In genomic region chr11:4891996-4892640, GRCh38 we compare ENCODE assay signal across 12 cellular contexts. TPM values are rescaled to one million over a fixed set of nuclear protein-coding genes. Genes with fewer than 3 reads are reported as not detected.
DNase-seq lines count a peak whose midpoint lies in the region; ATAC-seq, FAIRE-seq and TF ChIP-seq lines count a peak whose summit lies in the region.
"Had no signal": no experiment of that assay in that cellular context is flagged by ENCODE, and none has a peak within 500 bp of the region (broad histone marks: within the 10 kb centered on the region; RNA-seq: fewer than 3 reads in every experiment).

No MANE protein-coding gene starts in this region.

- no peak for FAIRE-seq in GM12878 (lab: Jason Lieb, UNC)

- TF ChIP-seq POLR2A in GM12878 (IDR thresholded peaks at IDR 0.05; ENCODE audit: low read depth, low read length) (no peak), adrenal gland (IDR thresholded peaks at IDR 0.05) (no peak)

- no peaks in the 10 kb centered on the region for H3K36me3 ChIP-seq in GM12878 (ENCODE audit: control insufficient read depth in 2 of 2, insufficient read depth in 2 of 2, low read length in 1 of 2)
- H3K36me3 ChIP-seq in adrenal gland (replicated peaks in 1 of 2): no peaks in the 10 kb centered on the region
- no peaks in the 10 kb centered on the region for H3K36me3 ChIP-seq in psoas muscle (ENCODE audit: insufficient read depth in 1 of 2, low read depth in 1 of 2)

- TF ChIP-seq CTCF in GM12878 (IDR thresholded peaks at IDR 0.05 in 2 of 3, conservative IDR thresholded peaks at IDR 0.05 in 1 of 3; ENCODE audit: control insufficient read depth in 2 of 3, extremely low read depth in 1 of 3, insufficient read depth in 1 of 3, low read depth in 3 of 3, low read length in 3 of 3) (no peak), adrenal gland (IDR thresholded peaks at IDR 0.05) (no peak), psoas muscle (IDR thresholded peaks at IDR 0.05) (no peak)

- no peak for TF ChIP-seq RAD21 in GM12878 (IDR thresholded peaks at IDR 0.05; ENCODE audit: insufficient read depth, low read depth, low read length)

- POLR2A ChIA-PET in GM12878 (lab: Charles Lee): no interaction called here

- no peak for TF ChIP-seq EP300 in GM12878 (IDR thresholded peaks at IDR 0.05; ENCODE audit: borderline replicate concordance in 1 of 2, control insufficient read depth in 1 of 2, low read depth in 2 of 2, low read length in 2 of 2)

- RAD21 ChIA-PET in GM12878 (lab: Charles Lee; ENCODE audit: unreplicated experiment): no interaction called here

- 0 out of 3 replicates have a peak, but pooled peaks have one; percentile 38 for ATAC-seq in GM12878
- no peak for ATAC-seq in GM19324 (IDR thresholded peaks at IDR 0.05; ENCODE audit: low FRiP score, unreplicated experiment)
- ATAC-seq in psoas muscle: no peak

- H3K4me2 ChIP-seq in GM12878 (ENCODE audit: control insufficient read depth, insufficient read depth): no peak overlapping the region

- SMC1A ChIA-PET in GM12878 (lab: Charles Lee; ENCODE audit: uncharacterized antibody, unreplicated experiment): no interaction called here

- no peaks in the 10 kb centered on the region for H3K79me2 ChIP-seq in GM12878 (ENCODE audit: control insufficient read depth, insufficient read depth, low read length)

- in situ Hi-C loops in GM12878 (cut with MboI): no loop called here

- CTCF ChIA-PET in GM12878 (lab: Yijun Ruan, JAX): no interaction called here

- H3K4me1 ChIP-seq in GM12878 (ENCODE audit: control insufficient read depth, insufficient read depth, low read length): no peaks in the 10 kb centered on the region
- H3K4me1 ChIP-seq in adrenal gland (replicated peaks in 1 of 2): no peaks in the 10 kb centered on the region
- no peaks in the 10 kb centered on the region for H3K4me1 ChIP-seq in psoas muscle

- no TSS peak for BruUV-seq in GM12878 (replicated peaks; lab: Mats Ljungman, UMichigan)

- no peak overlapping the region for H2AFZ ChIP-seq in GM12878 (ENCODE audit: control insufficient read depth, low read depth, low read length)

- H3K27ac ChIP-seq in GM12878 (ENCODE audit: control insufficient read depth, insufficient read depth): no peak overlapping the region
- no peak overlapping the region for H3K27ac ChIP-seq in adrenal gland
- H3K27ac ChIP-seq in psoas muscle: no peak overlapping the region
- H3K27ac ChIP-seq: coronary artery had no signal

- intact Hi-C loops in GM12878 (cut with micrococcal nuclease; ENCODE audit: unreplicated experiment) (no loop called here), adrenal gland (cut with DNase I) (no loop called here), psoas muscle (cut with DNase I) (no loop called here)

- no peaks in the 10 kb centered on the region for H4K20me1 ChIP-seq in GM12878 (ENCODE audit: control insufficient read depth, insufficient read depth)

- H3K9me3 ChIP-seq in GM12878 (replicated peaks; ENCODE audit: control insufficient read depth, insufficient read depth, low read length): no peaks in the 10 kb centered on the region
- no peaks in the 10 kb centered on the region for H3K9me3 ChIP-seq in adrenal gland (replicated peaks in 1 of 3)
- no peaks in the 10 kb centered on the region for H3K9me3 ChIP-seq in psoas muscle

- DNase-seq in AG20443 (ENCODE audit: low spot score) (peak; percentile 38), HS-5 (ENCODE audit: low read depth) (peak; percentile 86), GM12878 (ENCODE audit: low read depth, low spot score) (no peak), iPS-NIHi7 (ENCODE audit: extremely low spot score) (peak; percentile 15), SIG-M5 treated with dmso at 0.1 percent for 504 hours (lab: John Stamatoyannopoulos, UW; ENCODE audit: unreplicated experiment) (no peak), adrenal gland (no peak), psoas muscle (no peak)
- DNase-seq: NCI-H1048; NCI-H82; stimulated activated CD4-positive, alpha-beta T cell treated with anti-CD3 and anti-CD28 coated beads, Interleukin-4, amount 100 ng/mL, for 24 hours had no signal

- WGBS in GM12878 (ENCODE audit: insufficient coverage, insufficient replicate concordance, low lambda C conversion rate, missing lambda C conversion rate): 41% methylated on average over 1 of the region's 1 CpG
- 78 to 91% (median 86%) methylated on average over 1 of the region's 1 CpG for WGBS in adrenal gland, 4 donors
- 83 to 94% (median 91%) methylated on average over 1 of the region's 1 CpG for WGBS in psoas muscle, 3 donors

- no peak overlapping the region for H3K9ac ChIP-seq in GM12878 (ENCODE audit: control insufficient read depth, insufficient read depth, low read length)

- H3K27me3 ChIP-seq in GM12878 (replicated peaks in 1 of 2; ENCODE audit: control insufficient read depth in 2 of 2, insufficient read depth in 2 of 2, low read length in 1 of 2) (no peaks in the 10 kb centered on the region), adrenal gland (no peaks in the 10 kb centered on the region), psoas muscle (ENCODE audit: insufficient read depth in 3 of 3, low read length in 2 of 3) (no peaks in the 10 kb centered on the region)

- H3K4me3 ChIP-seq in GM12878: no peak overlapping the region
- no peak overlapping the region for H3K4me3 ChIP-seq in adrenal gland
- H3K4me3 ChIP-seq in psoas muscle: no peak overlapping the region
- H3K4me3 ChIP-seq: coronary artery had no signal

RNA-seq across cellular contexts. Expression of gene OR51T1, which starts 10.4 kb away (rescaled TPM):
- not detected in 2 replicates for total RNA-seq in GM12878 (2013; cell fraction: nucleolus; rRNA removed)
- total RNA-seq in GM12878 (2014; rRNA removed): not detected in 2 replicates
- total RNA-seq in GM12878 (2014; rRNA removed; fragmentation: Illumina TruSeq; extraction: Trizol): not detected in 2 replicates
- not detected in 2 replicates for total RNA-seq in GM12878 (2021)
- polyA plus RNA-seq in GM12878 (2011; ENCODE audit: low read depth): not detected
- polyA plus RNA-seq in GM12878 (2011; rRNA removed): not detected in 2 replicates
- polyA plus RNA-seq in GM12878 (2011; cell fraction: cytosol; rRNA removed): not detected in 2 replicates
- polyA plus RNA-seq in GM12878 (2011; cell fraction: nucleus; rRNA removed): not detected in 2 replicates
- polyA plus RNA-seq in GM12878 (2012): not detected in 2 replicates
- not detected in 2 replicates for polyA plus RNA-seq in GM12878 (2014; fragmentation: Illumina TruSeq; extraction: Trizol)
- not detected for polyA plus RNA-seq in GM12878 (2014; fragmentation: Nextera tagmentation; extraction: Ambion mirVana)
- not detected in 2 replicates for polyA plus RNA-seq in GM12878 (2014; rRNA removed)
- polyA plus RNA-seq in GM12878 (2016; fragmentation: Nextera tagmentation; extraction: Ambion mirVana): not detected
- polyA minus RNA-seq in GM12878 (2011; rRNA and poly(A)+ RNA removed): not detected in 2 replicates
- not detected in 2 replicates for polyA minus RNA-seq in GM12878 (2011; cell fraction: cytosol; rRNA and poly(A)+ RNA removed)
- not detected in 2 replicates for polyA minus RNA-seq in GM12878 (2011; cell fraction: nucleus; rRNA and poly(A)+ RNA removed)
- not detected for total RNA-seq in adrenal gland
- not detected for polyA plus RNA-seq in adrenal gland
- not detected for total RNA-seq in psoas muscle
- not detected for polyA plus RNA-seq in psoas muscle

RNA-seq across cellular contexts. Expression of gene OR51A7, which starts 11.5 kb away (rescaled TPM):
- not detected in 2 replicates for total RNA-seq in GM12878 (2013; cell fraction: nucleolus; rRNA removed)
- total RNA-seq in GM12878 (2014; rRNA removed) (not detected in 2 replicates), GM12878 (2014; rRNA removed; fragmentation: Illumina TruSeq; extraction: Trizol) (not detected in 2 replicates), GM12878 (2021) (not detected in 2 replicates), adrenal gland (not detected), psoas muscle (not detected)
- polyA plus RNA-seq in GM12878 (2011; ENCODE audit: low read depth): not detected
- polyA plus RNA-seq in GM12878 (2011; rRNA removed) (not detected in 2 replicates), GM12878 (2014; fragmentation: Illumina TruSeq; extraction: Trizol) (not detected in 2 replicates), GM12878 (2014; fragmentation: Nextera tagmentation; extraction: Ambion mirVana) (not detected), GM12878 (2014; rRNA removed) (not detected in 2 replicates), GM12878 (2016; fragmentation: Nextera tagmentation; extraction: Ambion mirVana) (not detected), adrenal gland (not detected), psoas muscle (not detected)
- not detected in 2 replicates for polyA plus RNA-seq in GM12878 (2011; cell fraction: cytosol; rRNA removed)
- not detected in 2 replicates for polyA plus RNA-seq in GM12878 (2011; cell fraction: nucleus; rRNA removed)
- not detected in 2 replicates for polyA plus RNA-seq in GM12878 (2012)
- polyA minus RNA-seq in GM12878 (2011; rRNA and poly(A)+ RNA removed): not detected in 2 replicates
- not detected in 2 replicates for polyA minus RNA-seq in GM12878 (2011; cell fraction: cytosol; rRNA and poly(A)+ RNA removed)
- not detected in 2 replicates for polyA minus RNA-seq in GM12878 (2011; cell fraction: nucleus; rRNA and poly(A)+ RNA removed)

RNA-seq across cellular contexts. Expression of gene OR51G2, which starts 27.0 kb away (rescaled TPM):
- total RNA-seq in GM12878 (2013; cell fraction: nucleolus; rRNA removed): not detected in 2 replicates
- total RNA-seq in GM12878 (2014; rRNA removed) (not detected in 2 replicates), GM12878 (2014; rRNA removed; fragmentation: Illumina TruSeq; extraction: Trizol) (not detected in 2 replicates), GM12878 (2021) (not detected in 2 replicates), adrenal gland (not detected), psoas muscle (not detected)
- not detected for polyA plus RNA-seq in GM12878 (2011; ENCODE audit: low read depth)
- polyA plus RNA-seq in GM12878 (2011; rRNA removed) (not detected in 2 replicates), GM12878 (2014; fragmentation: Illumina TruSeq; extraction: Trizol) (not detected in 2 replicates), GM12878 (2014; fragmentation: Nextera tagmentation; extraction: Ambion mirVana) (not detected), GM12878 (2014; rRNA removed) (not detected in 2 replicates), GM12878 (2016; fragmentation: Nextera tagmentation; extraction: Ambion mirVana) (not detected), adrenal gland (not detected), psoas muscle (not detected)
- not detected in 2 replicates for polyA plus RNA-seq in GM12878 (2011; cell fraction: cytosol; rRNA removed)
- polyA plus RNA-seq in GM12878 (2011; cell fraction: nucleus; rRNA removed): not detected in 2 replicates
- not detected in 2 replicates for polyA plus RNA-seq in GM12878 (2012)
- polyA minus RNA-seq in GM12878 (2011; rRNA and poly(A)+ RNA removed): not detected in 2 replicates
- polyA minus RNA-seq in GM12878 (2011; cell fraction: cytosol; rRNA and poly(A)+ RNA removed): not detected in 2 replicates
- not detected in 2 replicates for polyA minus RNA-seq in GM12878 (2011; cell fraction: nucleus; rRNA and poly(A)+ RNA removed)

RNA-seq across cellular contexts. Expression of gene OR51G1, which starts 32.0 kb away (rescaled TPM):
- not detected in 2 replicates for total RNA-seq in GM12878 (2013; cell fraction: nucleolus; rRNA removed)
- total RNA-seq in GM12878 (2014; rRNA removed) (not detected in 2 replicates), GM12878 (2014; rRNA removed; fragmentation: Illumina TruSeq; extraction: Trizol) (not detected in 2 replicates), GM12878 (2021) (not detected in 2 replicates), adrenal gland (not detected), psoas muscle (not detected)
- polyA plus RNA-seq in GM12878 (2011; ENCODE audit: low read depth): not detected
- polyA plus RNA-seq in GM12878 (2011; rRNA removed) (not detected in 2 replicates), GM12878 (2014; fragmentation: Illumina TruSeq; extraction: Trizol) (not detected in 2 replicates), GM12878 (2014; fragmentation: Nextera tagmentation; extraction: Ambion mirVana) (not detected), GM12878 (2014; rRNA removed) (not detected in 2 replicates), GM12878 (2016; fragmentation: Nextera tagmentation; extraction: Ambion mirVana) (not detected), adrenal gland (not detected), psoas muscle (not detected)
- not detected in 2 replicates for polyA plus RNA-seq in GM12878 (2011; cell fraction: cytosol; rRNA removed)
- polyA plus RNA-seq in GM12878 (2011; cell fraction: nucleus; rRNA removed): not detected in 2 replicates
- not detected in 2 replicates for polyA plus RNA-seq in GM12878 (2012)
- not detected in 2 replicates for polyA minus RNA-seq in GM12878 (2011; rRNA and poly(A)+ RNA removed)
- not detected in 2 replicates for polyA minus RNA-seq in GM12878 (2011; cell fraction: cytosol; rRNA and poly(A)+ RNA removed)
- polyA minus RNA-seq in GM12878 (2011; cell fraction: nucleus; rRNA and poly(A)+ RNA removed): not detected in 2 replicates

RNA-seq across cellular contexts. Expression of gene OR51S1, which starts 43.1 kb away (rescaled TPM):
- total RNA-seq in GM12878 (2013; cell fraction: nucleolus; rRNA removed): not detected in 2 replicates
- not detected in 2 replicates for total RNA-seq in GM12878 (2014; rRNA removed)
- total RNA-seq in GM12878 (2014; rRNA removed; fragmentation: Illumina TruSeq; extraction: Trizol): not detected in 2 replicates
- not detected in 2 replicates for total RNA-seq in GM12878 (2021)
- polyA plus RNA-seq in GM12878 (2011; ENCODE audit: low read depth): not detected
- polyA plus RNA-seq in GM12878 (2011; rRNA removed): not detected in 2 replicates
- polyA plus RNA-seq in GM12878 (2011; cell fraction: cytosol; rRNA removed): not detected in 2 replicates
- not detected in 2 replicates for polyA plus RNA-seq in GM12878 (2011; cell fraction: nucleus; rRNA removed)
- polyA plus RNA-seq in GM12878 (2012): not detected in 2 replicates
- not detected in 2 replicates for polyA plus RNA-seq in GM12878 (2014; fragmentation: Illumina TruSeq; extraction: Trizol)
- not detected for polyA plus RNA-seq in GM12878 (2014; fragmentation: Nextera tagmentation; extraction: Ambion mirVana)
- not detected in 2 replicates for polyA plus RNA-seq in GM12878 (2014; rRNA removed)
- not detected for polyA plus RNA-seq in GM12878 (2016; fragmentation: Nextera tagmentation; extraction: Ambion mirVana)
- polyA minus RNA-seq in GM12878 (2011; rRNA and poly(A)+ RNA removed): not detected in 2 replicates
- not detected in 2 replicates for polyA minus RNA-seq in GM12878 (2011; cell fraction: cytosol; rRNA and poly(A)+ RNA removed)
- not detected in 2 replicates for polyA minus RNA-seq in GM12878 (2011; cell fraction: nucleus; rRNA and poly(A)+ RNA removed)
- not detected for total RNA-seq in adrenal gland
- polyA plus RNA-seq in adrenal gland: not detected
- not detected for total RNA-seq in psoas muscle
- polyA plus RNA-seq in psoas muscle: not detected

Comparison
In these comparisons a context has a peak if more than half of its experiments do, and no peak if none do; other contexts are left out.
1. DNase-seq: peak in AG20443 (single experiment), HS-5 (single experiment) and iPS-NIHi7 (single experiment); none in GM12878 (single experiment), SIG-M5 treated with dmso at 0.1 percent for 504 hours (single experiment), adrenal gland (0 of 7) and psoas muscle (0 of 2).